ENCODE assay signal across 23 cellular contexts in genomic region chr6:133571681-133572080, GRCh38.
"Had no signal": no experiment of that assay in that cellular context is flagged by ENCODE, and none has a peak within 500 bp of the region (broad histone marks: within the 10 kb centered on the region; RNA-seq: fewer than 3 reads in every experiment).

No MANE protein-coding gene starts in this region.

- H3K27me3 ChIP-seq: esophagus squamous epithelium, ovary, right atrium auricular region, testis, tibial nerve had no signal

- FAIRE-seq: colon had no signal

- ATAC-seq: left cardiac atrium; lower lobe of right lung; stimulated activated naive B cell treated with anti-CD40 and anti-IgM and Interleukin-4, amounts not matched to agents 10 μg/mL and 1 μg/mL and 100 μg/mL, for 72 hours; stimulated activated naive CD8-positive, alpha-beta T cell treated with anti-CD3 and anti-CD28 coated beads, Interleukin-15, amount 100 ng/mL, for 72 hours; upper lobe of right lung had no signal

- H3K4me3 ChIP-seq: esophagus squamous epithelium, left ventricle myocardium inferior, lower lobe of right lung, ovary, right atrium auricular region, sigmoid colon, skin epidermis, testis, tibial nerve, upper lobe of right lung had no signal

- H3K27ac ChIP-seq: esophagus squamous epithelium, left ventricle myocardium inferior, lower lobe of right lung, neutrophil, ovary, right atrium auricular region, sigmoid colon, skin epidermis, testis, tibial nerve, upper lobe of right lung had no signal

- H3K9me3 ChIP-seq: esophagus squamous epithelium, left ventricle myocardium inferior, lower lobe of right lung, neutrophil, ovary, right atrium auricular region, sigmoid colon, testis, tibial nerve, upper lobe of right lung had no signal

- DNase-seq: esophagus squamous epithelium; foreskin fibroblast; kidney; left cardiac atrium; left ventricle myocardium inferior; lower lobe of right lung; mesenchymal stem cell; midbrain; naive B cell; nephron progenitor cell; ovary; sigmoid colon; stimulated activated CD4-positive, alpha-beta T cell treated with anti-CD3 and anti-CD28 coated beads, Interleukin-2, amount 100 ng/mL, for 24 hours; stimulated activated CD4-positive, alpha-beta T cell treated with anti-CD3 and anti-CD28 coated beads, Interleukin-4, amount 100 ng/mL, for 4 hours; stimulated activated naive B cell treated with anti-CD40 and anti-IgM and Interleukin-4, amounts not matched to agents 10 μg/mL and 1 μg/mL and 100 μg/mL, for 72 hours; stimulated activated naive CD8-positive, alpha-beta T cell treated with anti-CD3 and anti-CD28 coated beads, Interleukin-15, amount 100 ng/mL, for 72 hours; testis; upper lobe of right lung had no signal

- H3K4me1 ChIP-seq: lower lobe of right lung, right atrium auricular region, testis, upper lobe of right lung had no signal

- H3K36me3 ChIP-seq: esophagus squamous epithelium, left ventricle myocardium inferior, lower lobe of right lung, neutrophil, ovary, right atrium auricular region, sigmoid colon, tibial nerve, upper lobe of right lung had no signal
